1 cellular context compared by ENCODE assay signal in genomic region chr7:139976838-139977656, GRCh38.
A peak's percentile ranks its signal among the peaks of the same experiment; 100 is the strongest.
TF ChIP-seq lines count a peak whose summit lies in the region.

No MANE protein-coding gene starts in this region.

TF ChIP-seq in K562, 482 proteins besides CTCF, POLR2A, EP300 and RAD21 (continued from another document and continues in another):
- TF ChIP-seq FOXP4 (CRISPR knock-in tag; IDR thresholded peaks at IDR 0.05; ENCODE audit: borderline replicate concordance) (no peak), SMAD3 (CRISPR knock-in tag; conservative IDR thresholded peaks at IDR 0.05) (no peak), MED1 (CRISPR knock-in tag; IDR thresholded peaks at IDR 0.05; ENCODE audit: borderline replicate concordance) (no peak), GABPA (tag; conservative IDR thresholded peaks at IDR 0.05; ENCODE audit: low read depth) (peak; percentile 39; the same call in 1 of the 2 replicates), TRIM28 (IDR thresholded peaks at IDR 0.05) (0 out of 2 replicates have a peak, but pooled peaks have one; percentile 48), PRPF4 (IDR thresholded peaks at IDR 0.05; ENCODE audit: insufficient read depth, low read depth, low read length, poor library complexity, severe bottlenecking) (no peak), UBTF (IDR thresholded peaks at IDR 0.05; ENCODE audit: borderline replicate concordance in 1 of 2, low read depth in 2 of 2, low read length in 2 of 2) (no peak), ZKSCAN3 (CRISPR knock-in tag; IDR thresholded peaks at IDR 0.05) (no peak), HMBOX1 (IDR thresholded peaks at IDR 0.05) (no peak), ZNF76 (CRISPR knock-in tag; IDR thresholded peaks at IDR 0.05; ENCODE audit: borderline replicate concordance) (no peak), ZNF589 (CRISPR knock-in tag; IDR thresholded peaks at IDR 0.05; ENCODE audit: low read depth) (0 out of 2 replicates have a peak, but pooled peaks have one; percentile 23), HNRNPLL (IDR thresholded peaks at IDR 0.05; ENCODE audit: low read depth, low read length, poor library complexity, severe bottlenecking) (peak; percentile 48), PRDM10 (IDR thresholded peaks at IDR 0.05; ENCODE audit: partially characterized antibody) (peak; percentile 77), JUN (IDR thresholded peaks at IDR 0.05; ENCODE audit: borderline replicate concordance, low read depth, low read length) (no peak), JUN (CRISPR knock-in tag; IDR thresholded peaks at IDR 0.05; ENCODE audit: borderline replicate concordance) (no peak), CTBP1 (IDR thresholded peaks at IDR 0.05; ENCODE audit: borderline replicate concordance) (peak; percentile 52), BRF2 (IDR thresholded peaks at IDR 0.05; ENCODE audit: borderline replicate concordance, insufficient read depth, insufficient read length) (no peak), ZNF354B (CRISPR knock-in tag; IDR thresholded peaks at IDR 0.05) (no peak), ETS2 (tag; IDR thresholded peaks at IDR 0.05; ENCODE audit: borderline replicate concordance, poor library complexity, severe bottlenecking) (no peak), HDAC1 (IDR thresholded peaks at IDR 0.05) (peak in 1 of 2 experiments; percentile 74; a peak in 2 of 4 replicates), NCOA2 (IDR thresholded peaks at IDR 0.05; ENCODE audit: partially characterized antibody in 2 of 2) (no peak), HOMEZ (CRISPR knock-in tag; IDR thresholded peaks at IDR 0.05) (no peak), GMEB1 (CRISPR knock-in tag; IDR thresholded peaks at IDR 0.05) (no peak), ETS1 (conservative IDR thresholded peaks at IDR 0.05; ENCODE audit: control insufficient read depth, low read depth, low read length) (no peak), ZNF316 (IDR thresholded peaks at IDR 0.05) (no peak), SMARCC2 (IDR thresholded peaks at IDR 0.05; ENCODE audit: low read depth) (peak; percentile 42; the same call in 1 of the 2 replicates), U2AF2 (optimal IDR thresholded peaks at IDR 0.05; ENCODE audit: low read depth, low read length) (no peak), PTBP1 (IDR thresholded peaks at IDR 0.05; ENCODE audit: low read depth, low read length) (no peak), BACH1 (tag; IDR thresholded peaks at IDR 0.05) (no peak), ZNF318 (IDR thresholded peaks at IDR 0.05; ENCODE audit: borderline replicate concordance in 1 of 2, low read depth in 1 of 2) (no peak), FOXA1 (IDR thresholded peaks at IDR 0.05; ENCODE audit: borderline replicate concordance) (no peak), U2AF1 (optimal IDR thresholded peaks at IDR 0.05; ENCODE audit: low read depth, low read length) (no peak)
